Comparison of ENCODE assay signal across 8 cellular contexts in the genomic region with DNA sequence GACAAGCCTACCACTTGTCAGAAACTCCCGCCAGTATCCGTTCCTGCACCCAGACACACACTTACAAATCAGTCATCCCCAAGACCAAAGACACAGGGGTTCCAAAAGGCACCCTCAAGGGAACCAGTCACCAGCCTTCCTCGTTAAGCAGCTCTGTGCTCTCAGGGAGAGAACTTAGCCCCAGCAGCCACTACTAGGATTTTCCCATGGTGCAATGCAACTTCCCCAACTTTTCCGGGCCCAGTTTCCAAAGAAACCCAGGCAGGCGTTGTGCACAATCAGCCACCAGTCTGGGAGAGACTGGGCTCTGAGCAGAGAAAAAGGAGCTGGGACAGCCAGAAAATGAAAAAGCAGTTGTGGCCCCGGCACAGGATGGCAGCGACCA. TPM values are rescaled to one million over a fixed set of nuclear protein-coding genes. Genes with fewer than 3 reads are reported as not detected.
A peak's percentile ranks its signal among the peaks of the same experiment; 100 is the strongest.
DNase-seq lines count a peak whose midpoint lies in the region; FAIRE-seq and TF ChIP-seq lines count a peak whose summit lies in the region.

No MANE protein-coding gene starts in this region.

- intact Hi-C loops in stomach (cut with DNase I; ENCODE audit: low total_unique reads), result loop anchor here (10.0 kb wide), 1 partner anchor 81 kb away; no protein-coding TSS in a partner anchor

- WGBS in stomach, 5 donors, result 12 to 18% (median 13%) methylated on average over 7 of the region's 7 CpGs

- FAIRE-seq in bronchial epithelial cell (lab: Jason Lieb, UNC), result no peak

- no peak for TF ChIP-seq CTCF in bronchial epithelial cell (IDR thresholded peaks at IDR 0.05; ENCODE audit: insufficient read depth, low read length, severe bottlenecking)
- no peak for TF ChIP-seq CTCF in stomach (IDR thresholded peaks at IDR 0.05)

- TF ChIP-seq POLR2A in stomach (IDR thresholded peaks at IDR 0.05), result no peak

- H3K27me3 ChIP-seq in bronchial epithelial cell (ENCODE audit: control insufficient read depth, insufficient read depth, low read length) (no peaks in the 10 kb centered on the region), stomach (peaks cover 0 to 30% (median 0%) of the 10 kb centered on the region in 3 donors)

- DNase-seq in C1 segment of cervical spinal cord (lab: John Stamatoyannopoulos, UW) (peak in 9 of 14 donors; percentile 5 to 46 (median 31)), bronchial epithelial cell (ENCODE audit: low read depth) (peak; percentile 43), kidney glomerular epithelial cell (lab: John Stamatoyannopoulos, UW) (peak; percentile 23), stomach (no peak), DMS153 treated with DMSO at 0.1 percent for 48 hours (lab: John Stamatoyannopoulos, UW; ENCODE audit: unreplicated experiment) (no peak), NCI-H2171 (lab: John Stamatoyannopoulos, UW) (no peak)
- no peak for DNase-seq in Jurkat, Clone E6-1 (ENCODE audit: low read depth, low spot score)
- DNase-seq in activated CD4-positive, alpha-beta T cell treated with anti-CD3 and anti-CD28 coated beads, Interleukin-2, amount 50 U/mL, for 4 hours, result no peak

- peaks cover 13 to 62% (median 42%) of the 10 kb centered on the region in 4 donors for H3K4me1 ChIP-seq in stomach

- TF ChIP-seq EP300 in stomach (IDR thresholded peaks at IDR 0.05), result no peak

- peak overlapping the region; percentile 68 for H3K4me3 ChIP-seq in Jurkat, Clone E6-1 (ENCODE audit: low read length)
- H3K4me3 ChIP-seq in bronchial epithelial cell (ENCODE audit: low read depth, low read length) (peak overlapping the region; percentile 72), stomach (peak overlapping the region; percentile 63 to 82 (median 75))

- H3K36me3 ChIP-seq in bronchial epithelial cell (ENCODE audit: control insufficient read depth, insufficient read depth, low read length), result peaks cover 2% of the 10 kb centered on the region
- H3K36me3 ChIP-seq in stomach, result no peaks in the 10 kb centered on the region

- peak overlapping the region in 4 of 5 donors; percentile 81 to 92 (median 84) for H3K27ac ChIP-seq in stomach

- no peaks in the 10 kb centered on the region for H3K9me3 ChIP-seq in stomach

RNA-seq across cellular contexts. Expression of a gene that starts 1.2 kb away (rescaled TPM):
- 9.1 TPM for polyA plus RNA-seq in Jurkat, Clone E6-1 (2012; ENCODE audit: insufficient read depth, insufficient read length)
- total RNA-seq in bronchial epithelial cell, result 38.0 and 45.3 TPM in 2 replicates
- 100 to 1,000 TPM in 1 of 5 donors, 10 to 100 TPM in 4; 32.3 to 134 (median 44.8) TPM for total RNA-seq in stomach
- polyA plus RNA-seq in stomach, result 10 to 100 TPM in 2 of 3 donors, 1 to 10 TPM in 1; 9.2 to 21.8 (median 11.5) TPM

Comparison
In these comparisons a context has a peak if more than half of its experiments do, and no peak if none do; other contexts are left out.
1. DNase-seq: peak in C1 segment of cervical spinal cord (9 of 14), bronchial epithelial cell (single experiment) and kidney glomerular epithelial cell (single experiment); none in Jurkat, Clone E6-1 (single experiment), stomach (single experiment), DMS153 treated with DMSO at 0.1 percent for 48 hours (single experiment), NCI-H2171 (single experiment) and activated CD4-positive, alpha-beta T cell treated with anti-CD3 and anti-CD28 coated beads, Interleukin-2, amount 50 U/mL, for 4 hours (0 of 2).
2. Peak in every context shown above with its lines, with median percentiles within 50 percentile points of each other: H3K4me3 ChIP-seq.